In the genomic region with DNA sequence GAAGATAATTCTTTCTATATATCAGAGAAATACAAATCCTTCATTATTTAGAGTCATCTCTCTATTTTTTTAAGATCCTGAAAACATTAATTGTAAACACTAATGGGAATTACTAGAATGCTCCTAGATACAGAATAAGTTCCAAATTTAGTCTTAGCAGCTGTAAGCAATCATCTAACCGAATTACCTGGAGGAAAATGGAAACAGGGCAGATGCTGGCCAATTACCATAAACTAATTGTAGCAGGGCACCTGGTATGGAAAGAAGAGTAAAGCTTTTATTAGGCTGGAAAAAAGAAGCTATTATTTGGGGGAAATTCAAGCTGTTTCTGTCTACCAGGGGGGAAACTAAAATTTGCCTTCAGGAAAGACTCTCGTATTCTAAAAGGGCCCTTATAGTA, we compare ENCODE assay signal across 20 cellular contexts.
DNase-seq lines count a peak whose midpoint lies in the region; ATAC-seq and TF ChIP-seq lines count a peak whose summit lies in the region.
"Had no signal": no experiment of that assay in that cellular context is flagged by ENCODE, and none has a peak within 500 bp of the region (broad histone marks: within the 10 kb centered on the region; RNA-seq: fewer than 3 reads in every experiment).

No MANE protein-coding gene starts in this region.

- no peaks in the 10 kb centered on the region for H4K20me1 ChIP-seq in hepatocyte (ENCODE audit: insufficient read depth, poor library complexity, severe bottlenecking)

- no peak for TF ChIP-seq CTCF in BE2C (IDR thresholded peaks at IDR 0.05; ENCODE audit: low read depth, low read length)
- TF ChIP-seq CTCF in hepatocyte (IDR thresholded peaks at IDR 0.05; ENCODE audit: poor library complexity), result no peak
- TF ChIP-seq CTCF in lower lobe of right lung (IDR thresholded peaks at IDR 0.05), result no peak

- DNase-seq in BE2C (peak; percentile 36), NCI-H1417 (lab: John Stamatoyannopoulos, UW) (peak in 2 of 3 experiments; percentile 21 to 73), NCI-H2081 treated with DMSO at 0.1 percent for 48 hours (lab: John Stamatoyannopoulos, UW) (peak; percentile 28), SK-N-DZ (ENCODE audit: low spot score) (peak; percentile 82), hepatocyte (ENCODE audit: low spot score) (no peak), lower lobe of right lung (no peak)
- no peak for DNase-seq in activated CD4-positive, CD25-positive, alpha-beta regulatory T cell treated with anti-CD3 and anti-CD28 coated beads, Interleukin-2, amount 50 U/mL, for 72 hours
- DNase-seq: AML-193; C1 segment of cervical spinal cord; Caco-2; CD4-positive, alpha-beta memory T cell; H7; NCI-H1048; NCI-H187; NCI-H226; NCI-H510A; OCI-M1; Peyer's patch; SIG-M5; T-helper 2 cell had no signal

- no peaks in the 10 kb centered on the region for H3K79me2 ChIP-seq in hepatocyte

- no peaks in the 10 kb centered on the region for H3K9me2 ChIP-seq in hepatocyte (replicated peaks; ENCODE audit: insufficient read depth)

- intact Hi-C loops in lower lobe of right lung (cut with DNase I), result no loop called here

- H3K27me3 ChIP-seq in BE2C (no peaks in the 10 kb centered on the region), hepatocyte (no peaks in the 10 kb centered on the region), lower lobe of right lung (ENCODE audit: low read depth) (no peaks in the 10 kb centered on the region)
- H3K27me3 ChIP-seq: Peyer's patch had no signal

- H3K36me3 ChIP-seq in BE2C (no peaks in the 10 kb centered on the region), hepatocyte (replicated peaks; ENCODE audit: insufficient read depth, low read depth) (no peaks in the 10 kb centered on the region), lower lobe of right lung (no peaks in the 10 kb centered on the region)
- H3K36me3 ChIP-seq: Peyer's patch had no signal

- H3K4me1 ChIP-seq in BE2C, result peaks cover 19% of the 10 kb centered on the region
- no peaks in the 10 kb centered on the region for H3K4me1 ChIP-seq in hepatocyte (ENCODE audit: insufficient read depth)
- H3K4me1 ChIP-seq in lower lobe of right lung, result no peaks in the 10 kb centered on the region
- H3K4me1 ChIP-seq: Caco-2, Peyer's patch had no signal

- no peak overlapping the region for H3K4me3 ChIP-seq in BE2C (ENCODE audit: low read depth, low read length)
- no peak overlapping the region for H3K4me3 ChIP-seq in hepatocyte
- no peak overlapping the region for H3K4me3 ChIP-seq in lower lobe of right lung
- H3K4me3 ChIP-seq: Peyer's patch had no signal

- H3K4me2 ChIP-seq in hepatocyte, result no peak overlapping the region

- no peak for ATAC-seq in lower lobe of right lung

- H3K27ac ChIP-seq in hepatocyte, result no peak overlapping the region
- H3K27ac ChIP-seq in lower lobe of right lung, result no peak overlapping the region
- H3K27ac ChIP-seq: Peyer's patch had no signal

- H3K9me3 ChIP-seq in BE2C, result no peaks in the 10 kb centered on the region; the same call in 1 of the 2 replicates
- no peaks in the 10 kb centered on the region for H3K9me3 ChIP-seq in hepatocyte (ENCODE audit: low read depth)
- H3K9me3 ChIP-seq in lower lobe of right lung, result no peaks in the 10 kb centered on the region
- H3K9me3 ChIP-seq: Caco-2, Peyer's patch had no signal

- H2AFZ ChIP-seq in hepatocyte, result no peak overlapping the region

- 85% methylated on average over 2 of the region's 2 CpGs for WGBS in hepatocyte (ENCODE audit: low lambda C conversion rate, missing lambda C conversion rate)

Comparison
In these comparisons a context has a peak if more than half of its experiments do, and no peak if none do; other contexts are left out.
1. DNase-seq: peak in BE2C (single experiment), NCI-H1417 (2 of 3), NCI-H2081 treated with DMSO at 0.1 percent for 48 hours (single experiment) and SK-N-DZ (single experiment); none in hepatocyte (single experiment), lower lobe of right lung (single experiment) and activated CD4-positive, CD25-positive, alpha-beta regulatory T cell treated with anti-CD3 and anti-CD28 coated beads, Interleukin-2, amount 50 U/mL, for 72 hours (single experiment).